Comparison of ENCODE assay signal across 12 cellular contexts in the genomic region with DNA sequence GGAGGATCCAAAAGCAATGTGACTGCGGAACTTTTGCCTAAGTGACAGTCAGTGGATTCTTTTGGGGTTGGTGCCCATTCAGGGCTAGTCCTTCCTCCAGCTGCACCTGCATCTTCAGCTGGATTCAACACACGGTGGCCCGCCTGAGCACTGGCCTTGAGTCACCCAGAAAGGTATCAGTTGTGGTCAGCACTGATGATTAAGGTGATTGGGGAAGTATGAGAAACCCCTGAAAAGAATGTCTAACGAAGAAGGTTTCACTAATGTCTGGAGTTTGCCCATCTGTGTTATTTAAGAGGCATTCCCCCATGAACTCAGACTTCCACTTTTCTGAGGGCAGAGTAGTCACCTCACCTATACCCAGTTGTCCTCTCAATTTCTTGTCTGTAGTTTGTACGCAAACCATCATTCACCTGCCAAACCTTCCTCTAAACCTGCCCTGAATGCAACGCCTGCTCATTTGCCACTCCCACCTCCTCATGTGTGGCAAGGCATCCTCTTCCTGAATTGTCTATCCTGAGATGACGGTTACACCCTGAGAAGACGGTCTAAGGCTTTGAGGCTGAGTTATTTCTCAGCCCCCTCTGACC. TPM values are rescaled to one million over a fixed set of nuclear protein-coding genes. Genes with fewer than 3 reads are reported as not detected.
DNase-seq lines count a peak whose midpoint lies in the region; ATAC-seq and TF ChIP-seq lines count a peak whose summit lies in the region.
"Had no signal": no experiment of that assay in that cellular context is flagged by ENCODE, and none has a peak within 500 bp of the region (broad histone marks: within the 10 kb centered on the region; RNA-seq: fewer than 3 reads in every experiment).

No MANE protein-coding gene starts in this region.

- no peak for ATAC-seq in CD8-positive, alpha-beta T cell
- ATAC-seq in GM19463 (IDR thresholded peaks at IDR 0.05; ENCODE audit: unreplicated experiment) (peak; percentile 26), HG03378 (IDR thresholded peaks at IDR 0.05; ENCODE audit: unreplicated experiment) (peak; percentile 31)

- CTCF ChIA-PET in CD8-positive, alpha-beta T cell (lab: Charles Lee) = no interaction called here

- peaks cover 54% of the 10 kb centered on the region for H3K4me1 ChIP-seq in CD8-positive, alpha-beta T cell (ENCODE audit: insufficient read depth, low read length)

- intact Hi-C loops in CD8-positive, alpha-beta T cell (cut with DNase I, micrococcal nuclease) = loop anchor here in 1 of 2 experiments (5.0 kb wide), 1 partner anchor 327 kb away; no protein-coding TSS in a partner anchor

- H3K4me3 Mint-ChIP-seq in CD8-positive, alpha-beta T cell = peak overlapping the region; percentile 33
- no peak overlapping the region for H3K4me3 Mint-ChIP-seq in activated naive CD4-positive, alpha-beta T cell treated with anti-CD3 and anti-CD28 coated beads, Interleukin-2, amount 50 U/mL, for 24 hours

- peak overlapping the region; percentile 82 for H3K27ac Mint-ChIP-seq in CD8-positive, alpha-beta T cell
- H3K27ac Mint-ChIP-seq in activated naive CD4-positive, alpha-beta T cell treated with anti-CD3 and anti-CD28 coated beads, Interleukin-2, amount 50 U/mL, for 24 hours = peak overlapping the region; percentile 69

- H3K27me3 ChIP-seq in CD8-positive, alpha-beta T cell (ENCODE audit: insufficient read depth, low read length) = no peaks in the 10 kb centered on the region

- peak in 1 of 7 experiments; percentile 30 for DNase-seq in CD8-positive, alpha-beta T cell
- DNase-seq in DMS153 treated with DMSO at 0.1 percent for 48 hours (lab: John Stamatoyannopoulos, UW; ENCODE audit: unreplicated experiment) (no peak), AG08396 (ENCODE audit: low spot score) (no peak), SW 1271 (lab: John Stamatoyannopoulos, UW) (no peak), coronary artery (ENCODE audit: low spot score) (no peak)
- DNase-seq: activated gamma-delta T cell; DND-41; NK-92 treated with Interleukin-12 subunit alpha and Interleukin-12 subunit beta, amount 100 ng/mL, for 24 hours had no signal

- no peak overlapping the region for H3K27ac ChIP-seq in CD8-positive, alpha-beta T cell (ENCODE audit: low read depth, low read length)
- no peak overlapping the region for H3K27ac ChIP-seq in coronary artery

- H3K9me3 Mint-ChIP-seq in CD8-positive, alpha-beta T cell = no peaks in the 10 kb centered on the region
- H3K9me3 Mint-ChIP-seq in activated naive CD4-positive, alpha-beta T cell treated with anti-CD3 and anti-CD28 coated beads, Interleukin-2, amount 50 U/mL, for 24 hours = no peaks in the 10 kb centered on the region

- H3K4me3 ChIP-seq in CD8-positive, alpha-beta T cell (ENCODE audit: low read depth, low read length) = no peak overlapping the region
- no peak overlapping the region for H3K4me3 ChIP-seq in coronary artery

- peaks cover 71% of the 10 kb centered on the region for H3K4me1 Mint-ChIP-seq in CD8-positive, alpha-beta T cell (ENCODE audit: low read depth)
- H3K4me1 Mint-ChIP-seq in activated naive CD4-positive, alpha-beta T cell treated with anti-CD3 and anti-CD28 coated beads, Interleukin-2, amount 50 U/mL, for 24 hours = peaks cover 60% of the 10 kb centered on the region

- H3K9me3 ChIP-seq in CD8-positive, alpha-beta T cell (ENCODE audit: low read length) = no peaks in the 10 kb centered on the region

- no peaks in the 10 kb centered on the region for H3K27me3 Mint-ChIP-seq in CD8-positive, alpha-beta T cell (ENCODE audit: low read depth)
- H3K27me3 Mint-ChIP-seq in activated naive CD4-positive, alpha-beta T cell treated with anti-CD3 and anti-CD28 coated beads, Interleukin-2, amount 50 U/mL, for 24 hours = no peaks in the 10 kb centered on the region

- TF ChIP-seq CTCF in CD8-positive, alpha-beta T cell (IDR thresholded peaks at IDR 0.05) = no peak
- no peak for TF ChIP-seq CTCF in coronary artery (IDR thresholded peaks at IDR 0.05)

- POLR2A ChIA-PET in CD8-positive, alpha-beta T cell (lab: Charles Lee) = no interaction called here

- H3K36me3 Mint-ChIP-seq in CD8-positive, alpha-beta T cell = no peaks in the 10 kb centered on the region
- H3K36me3 Mint-ChIP-seq in activated naive CD4-positive, alpha-beta T cell treated with anti-CD3 and anti-CD28 coated beads, Interleukin-2, amount 50 U/mL, for 24 hours = no peaks in the 10 kb centered on the region

- H3K36me3 ChIP-seq in CD8-positive, alpha-beta T cell (ENCODE audit: insufficient read depth, low read length) = no peaks in the 10 kb centered on the region

RNA-seq across cellular contexts. Expression of gene CSF2, which starts 27.2 kb away (rescaled TPM):
- total RNA-seq in CD8-positive, alpha-beta T cell = under 1 TPM in 1 of 2 experiments, not detected in 1; 0.41 TPM

RNA-seq across cellular contexts. Expression of gene IL3, which starts 40.3 kb away (rescaled TPM):
- total RNA-seq in CD8-positive, alpha-beta T cell = not detected
- total RNA-seq: fibroblast of villous mesenchyme had no signal
